ENCODE assay signal across 32 cellular contexts in the genomic region with DNA sequence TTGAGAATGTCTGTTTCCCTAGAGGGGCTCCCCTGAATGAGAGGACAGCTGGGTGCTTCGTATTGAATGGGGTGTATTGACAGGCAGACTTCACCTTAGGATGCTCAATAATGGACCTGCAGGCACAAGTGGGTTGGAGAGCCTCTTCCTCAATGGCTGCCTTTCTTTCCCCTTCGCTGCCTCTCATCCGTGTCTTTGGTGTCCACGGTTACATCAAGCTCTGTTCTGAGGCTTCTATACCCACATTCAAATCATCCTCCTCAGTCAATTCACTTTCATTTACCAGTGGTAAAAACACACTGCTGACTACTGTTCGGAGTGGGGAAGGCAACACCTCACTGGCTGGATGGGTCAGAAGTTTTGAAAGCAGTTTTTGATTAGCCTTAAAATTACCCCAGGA. TPM values are rescaled to one million over a fixed set of nuclear protein-coding genes. Genes with fewer than 3 reads are reported as not detected.
"Had no signal": no experiment of that assay in that cellular context is flagged by ENCODE, and none has a peak within 500 bp of the region (broad histone marks: within the 10 kb centered on the region; RNA-seq: fewer than 3 reads in every experiment).

No MANE protein-coding gene starts in this region.

- DNase-seq: activated CD4-positive, alpha-beta memory T cell treated with anti-CD3 and anti-CD28 coated beads, Interleukin-2, amount 10 ng/mL, durations not matched to agents 7 days and 5 days; activated CD4-positive, alpha-beta T cell treated with anti-CD3 and anti-CD28 coated beads for 1 hour; activated CD4-positive, alpha-beta T cell treated with anti-CD3 and anti-CD28 coated beads for 48 hours; activated CD4-positive, CD25-positive, alpha-beta regulatory T cell; activated effector memory CD4-positive, alpha-beta T cell treated with anti-CD3 and anti-CD28 coated beads, Interleukin-2, amount 50 U/mL, for 16 hours; activated naive CD4-positive, alpha-beta T cell; activated naive CD8-positive, alpha-beta T cell treated with anti-CD3 and anti-CD28 coated beads, Interleukin-2, amount 10 ng/mL, durations not matched to agents 7 days and 5 days; activated T-cell treated with anti-CD3 and anti-CD28 coated beads, Interleukin-2, amount 50 U/mL, for 1 hour; activated T-cell treated with anti-CD3 and anti-CD28 coated beads, Interleukin-2, amount 50 U/mL, for 72 hours; amygdala; NCI-H1092 treated with DMSO at 0.1 percent for 48 hours; NCI-H1436; NCI-H1694; NCI-H2029; NCI-H2107; NCI-H226; NCI-H510A; NCI-H526; NCI-H748 treated with DMSO at 0.1 percent for 48 hours; OCI-M1; Right ventricle myocardium superior; SW 1271; T-helper 1 cell; T-helper 2 cell; T-helper 9 cell; WERI-Rb-1 had no signal

- H3K4me3 ChIP-seq: ascending aorta, K562 had no signal

- H3K36me3 ChIP-seq: ascending aorta, WERI-Rb-1 had no signal

- H3K27me3 ChIP-seq: ascending aorta had no signal

- ATAC-seq: activated T-cell treated with anti-CD3 and anti-CD28 coated beads, Interleukin-2, amount 50 U/mL, for 72 hours; activated T-helper 17 cell treated with anti-CD3 and anti-CD28 coated beads, Interleukin-2, amount 50 U/mL, for 72 hours; K562 had no signal

- H3K9me3 ChIP-seq: ascending aorta had no signal

- H3K27ac ChIP-seq: ascending aorta, WERI-Rb-1 had no signal

- H3K4me1 ChIP-seq: ascending aorta had no signal

RNA-seq across cellular contexts. Expression of a gene that starts 20.6 kb away (rescaled TPM):
- total RNA-seq: activated CD4-positive, alpha-beta memory T cell treated with anti-CD3 and anti-CD28 coated beads, Interleukin-2, amount 10 ng/mL, durations not matched to agents 7 days and 5 days; activated CD8-positive, alpha-beta memory T cell treated with anti-CD3 and anti-CD28 coated beads for 36 hours; activated naive CD8-positive, alpha-beta T cell treated with anti-CD3 and anti-CD28 coated beads, Interleukin-2, amount 10 ng/mL, durations not matched to agents 7 days and 5 days; activated T-cell treated with anti-CD3 and anti-CD28 coated beads, Interleukin-2, amount 50 U/mL, for 72 hours; activated T-helper 17 cell treated with anti-CD3 and anti-CD28 coated beads, Interleukin-2, amount 50 U/mL, for 72 hours; ascending aorta; cardiac septum; K562; M059J; Right ventricle myocardium superior had no signal
